Comparison of ENCODE assay signal across 8 cellular contexts in the genomic region with DNA sequence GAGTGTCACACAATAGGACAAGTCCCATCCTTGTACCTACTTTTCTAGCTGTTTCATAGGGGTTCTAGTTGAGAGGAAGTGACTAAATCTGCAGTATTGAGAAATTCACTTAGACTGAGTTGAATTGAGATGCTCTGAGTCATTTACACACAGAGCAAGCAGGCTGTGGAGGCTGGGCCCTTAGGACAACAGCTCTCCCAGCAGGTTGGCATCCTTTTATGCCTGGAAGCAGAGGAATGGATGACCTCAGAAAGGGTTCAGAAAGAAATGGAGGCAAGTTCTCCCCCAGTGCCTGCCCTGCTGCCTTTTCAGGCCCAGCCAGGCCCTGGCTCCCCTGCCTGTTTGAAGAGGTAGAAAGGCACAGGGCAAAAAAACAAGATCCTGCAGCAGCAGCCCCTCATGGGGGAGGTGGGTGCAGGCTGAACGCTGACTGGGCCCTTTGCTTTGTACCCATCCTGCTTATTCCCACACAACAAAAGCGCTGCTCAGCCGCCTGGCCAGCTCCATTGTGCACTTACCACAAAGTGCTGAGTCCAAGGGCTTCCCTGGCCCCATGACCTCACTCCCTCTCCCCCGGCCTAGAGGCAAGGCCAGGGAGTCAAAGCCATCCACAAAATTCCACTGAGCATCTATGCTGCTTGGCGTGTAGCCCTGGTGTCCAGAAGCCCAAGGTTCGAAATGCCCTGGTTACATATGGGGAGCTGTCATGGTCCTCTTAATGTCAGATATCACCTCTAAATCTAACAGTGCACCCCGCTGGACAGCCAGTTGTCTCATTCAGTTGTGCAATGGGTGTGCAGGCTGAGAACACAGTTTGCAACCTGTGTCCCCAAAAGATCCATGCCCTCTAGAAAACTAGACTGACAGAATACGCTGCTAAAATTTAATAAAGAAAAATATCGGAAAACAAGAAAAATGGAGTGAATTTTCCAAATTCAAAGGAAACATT. TPM values are rescaled to one million over a fixed set of nuclear protein-coding genes. Genes with fewer than 3 reads are reported as not detected.
DNase-seq lines count a peak whose midpoint lies in the region; ATAC-seq lines count a peak whose summit lies in the region.

No MANE protein-coding gene starts in this region.

- ATAC-seq in Right ventricle myocardium superior (ENCODE audit: poor library complexity) (peak; percentile 68), Right ventricle myocardium inferior (no peak), esophagus mucosa (peak; percentile 96), HG02970 (IDR thresholded peaks at IDR 0.05; ENCODE audit: low FRiP score, unreplicated experiment) (no peak)

- intact Hi-C loops in Right ventricle myocardium superior (cut with DNase I), result no loop called here
- intact Hi-C loops in Right ventricle myocardium inferior (cut with DNase I), result no loop called here

- DNase-seq in Right ventricle myocardium superior (peak; percentile 59), Right ventricle myocardium inferior (ENCODE audit: missing footprints) (no peak), SIG-M5 treated with dmso at 0.1 percent for 504 hours (lab: John Stamatoyannopoulos, UW; ENCODE audit: unreplicated experiment) (peak; percentile 96), occipital lobe (lab: John Stamatoyannopoulos, UW) (peak; percentile 36), OCI-M2 (lab: John Stamatoyannopoulos, UW; ENCODE audit: unreplicated experiment) (no peak), mesenteric fat pad (ENCODE audit: low spot score) (no peak)

RNA-seq across cellular contexts. Expression of gene CRYBA1, which starts 5.4 kb away (rescaled TPM):
- total RNA-seq in Right ventricle myocardium superior (not detected), Right ventricle myocardium inferior (not detected), esophagus mucosa (not detected), occipital lobe (not detected), mesenteric fat pad (not detected)

RNA-seq across cellular contexts. Expression of gene NUFIP2, which starts 52.7 kb away (rescaled TPM):
- total RNA-seq in Right ventricle myocardium superior (38.4 TPM), Right ventricle myocardium inferior (42.3 TPM), esophagus mucosa (35.0 TPM), occipital lobe (57.2 TPM), mesenteric fat pad (51.7 TPM)

Comparison
In these comparisons a context has a peak if more than half of its experiments do, and no peak if none do; other contexts are left out.
1. ATAC-seq: peak in Right ventricle myocardium superior (single experiment) and esophagus mucosa (single experiment); none in Right ventricle myocardium inferior (single experiment) and HG02970 (single experiment).
2. DNase-seq: peak in Right ventricle myocardium superior (single experiment), SIG-M5 treated with dmso at 0.1 percent for 504 hours (single experiment) and occipital lobe (single experiment); none in Right ventricle myocardium inferior (single experiment), OCI-M2 (single experiment) and mesenteric fat pad (single experiment).